ENCODE assay signal across 1 cellular context in genomic region chr3:7333125-7333524, GRCh38.
TF ChIP-seq lines count a peak whose summit lies in the region.

No MANE protein-coding gene starts in this region.

TF ChIP-seq in WTC11, 78 proteins besides CTCF, POLR2A, EP300 and RAD21 (continued from another document):
- no peak for TF ChIP-seq ATF3 (CRISPR knock-in tag; conservative IDR thresholded peaks at IDR 0.05)
- no peak for TF ChIP-seq TEAD1 (CRISPR knock-in tag; IDR thresholded peaks at IDR 0.05)
- no peak for TF ChIP-seq ZNF425 (CRISPR knock-in tag; conservative IDR thresholded peaks at IDR 0.05)
- no peak for TF ChIP-seq NR1H2 (CRISPR knock-in tag; IDR thresholded peaks at IDR 0.05)
- TF ChIP-seq IRF2 (CRISPR knock-in tag; IDR thresholded peaks at IDR 0.05; ENCODE audit: borderline replicate concordance, low read depth): no peak
- TF ChIP-seq GRHL2 (CRISPR knock-in tag; IDR thresholded peaks at IDR 0.05; ENCODE audit: insufficient replicate concordance, severe bottlenecking): no peak
- no peak for TF ChIP-seq GABPB1 (CRISPR knock-in tag; IDR thresholded peaks at IDR 0.05)
- TF ChIP-seq ZNF423 (CRISPR knock-in tag; IDR thresholded peaks at IDR 0.05): no peak
- TF ChIP-seq TEAD4 (CRISPR knock-in tag; IDR thresholded peaks at IDR 0.05): no peak
- TF ChIP-seq FOXP4 (CRISPR knock-in tag; IDR thresholded peaks at IDR 0.05): no peak
